ENCODE assay signal across 8 cellular contexts in the genomic region with DNA sequence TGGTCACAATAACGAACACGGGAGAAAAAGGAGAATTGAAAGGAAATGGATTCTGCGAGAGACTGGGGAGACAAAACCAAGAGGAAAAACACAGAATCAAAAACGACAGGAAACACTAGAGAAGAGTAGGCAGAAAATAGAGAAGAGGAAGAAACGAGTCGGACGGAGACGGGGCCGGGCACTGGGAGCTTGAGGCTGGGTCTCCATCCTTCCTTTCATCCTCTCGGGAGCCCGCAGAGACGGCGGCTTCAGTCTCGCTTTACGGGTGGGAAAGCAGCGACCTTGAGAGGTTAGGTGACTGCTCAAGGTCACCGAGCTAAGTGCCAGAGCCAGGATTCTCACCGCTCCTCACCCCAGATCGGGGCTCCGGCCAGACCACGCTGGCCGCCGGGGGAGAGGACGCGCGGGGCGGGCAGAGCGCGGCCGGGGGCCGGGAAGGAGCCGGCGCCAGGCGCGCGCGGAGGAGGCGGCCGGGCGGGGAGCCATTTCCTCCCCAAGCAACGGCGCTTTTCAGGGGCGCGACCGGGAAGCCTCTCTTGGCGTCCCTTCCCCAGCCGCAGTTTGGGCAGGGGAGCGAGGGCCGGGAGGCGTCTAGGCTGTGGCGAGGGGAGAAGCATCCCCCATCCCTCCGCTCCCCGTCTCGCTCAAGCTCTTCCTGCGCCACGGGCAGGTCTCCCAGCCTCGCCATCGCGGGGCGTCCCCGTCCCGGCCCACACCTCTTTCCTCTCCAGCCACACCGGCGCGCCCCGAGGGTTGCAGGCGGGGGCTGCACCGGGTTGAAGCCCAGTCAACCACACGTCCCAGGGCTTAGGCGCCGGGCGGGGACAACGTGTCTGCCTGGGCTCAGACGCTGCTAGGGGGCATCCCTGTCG. TPM values are rescaled to one million over a fixed set of nuclear protein-coding genes. Genes with fewer than 3 reads are reported as not detected.
DNase-seq lines count a peak whose midpoint lies in the region; ATAC-seq, FAIRE-seq and TF ChIP-seq lines count a peak whose summit lies in the region.

No MANE protein-coding gene starts in this region.

- H3K4me2 ChIP-seq in H1 (ENCODE audit: insufficient read depth in 1 of 2, low read depth in 2 of 2, low read length in 2 of 2): peak overlapping the region; percentile 68 to 84
- peak overlapping the region; percentile 96 for H3K4me2 ChIP-seq in mesenchymal stem cell (ENCODE audit: low read length, poor library complexity, severe bottlenecking)

- H2BK20ac ChIP-seq in H1 (ENCODE audit: low read length): 0 out of 2 replicates have a peak overlapping the region, but pooled peaks have one; percentile 69

- H3K27ac ChIP-seq in H1 (ENCODE audit: low read depth, low read length): no peak overlapping the region
- H3K27ac ChIP-seq in mesenchymal stem cell (ENCODE audit: low read length, poor library complexity, severe bottlenecking): no peak overlapping the region

- H2BK12ac ChIP-seq in H1 (ENCODE audit: low read depth, low read length) (peak overlapping the region; percentile 91; the same call in 1 of the 2 replicates), mesenchymal stem cell (ENCODE audit: low read length in 2 of 2) (peak overlapping the region in 1 of 2 experiments; percentile 74)

- H3K79me1 ChIP-seq in H1 (ENCODE audit: low read depth, low read length) (no peaks in the 10 kb centered on the region), mesenchymal stem cell (replicated peaks; ENCODE audit: low read length, poor library complexity, severe bottlenecking) (no peaks in the 10 kb centered on the region)

- peak overlapping the region; percentile 42 for H3K56ac ChIP-seq in H1 (replicated peaks; ENCODE audit: insufficient read length, low read depth, low read length)

- DNase-seq in GM10248 (ENCODE audit: extremely low spot score) (peak; percentile 57), MG63 (peak; percentile 35), H1 (ENCODE audit: low read depth in 1 of 2, low spot score in 2 of 2) (peak in 1 of 2 experiments; percentile 77), mesenchymal stem cell (peak; percentile 37), cortex of kidney (lab: John Stamatoyannopoulos, UW) (no peak)
- DNase-seq in activated CD4-positive, alpha-beta T cell treated with anti-CD3 and anti-CD28 coated beads, Interleukin-2, amount 50 U/mL, for 4 hours: peak; percentile 6 to 7
- DNase-seq in stimulated activated naive CD8-positive, alpha-beta T cell treated with anti-CD3 and anti-CD28 coated beads, Interleukin-15, Interleukin-2, amounts not matched to agents 100 U/mL and 50 U/mL, for 24 hours: peak; percentile 68

- H2BK120ac ChIP-seq in H1 (replicated peaks; ENCODE audit: low read depth, low read length): peak overlapping the region; percentile 18
- peak overlapping the region; percentile 23 for H2BK120ac ChIP-seq in mesenchymal stem cell (ENCODE audit: low read depth, low read length)

- H3K36me3 ChIP-seq in MG63 (no peaks in the 10 kb centered on the region), H1 (ENCODE audit: control insufficient read depth in 2 of 4, insufficient read depth in 4 of 4, low read length in 3 of 4) (no peaks in the 10 kb centered on the region), mesenchymal stem cell (ENCODE audit: control insufficient read depth in 1 of 2, insufficient read depth in 2 of 2, low read depth in 1 of 2, low read length in 2 of 2) (no peaks in the 10 kb centered on the region)

- no peak for TF ChIP-seq RAD21 in H1 (IDR thresholded peaks at IDR 0.05 in 1 of 2, conservative IDR thresholded peaks at IDR 0.05 in 1 of 2; ENCODE audit: low read depth in 2 of 2, low read length in 2 of 2)

- CTCF ChIA-PET in GM10248 (lab: Yijun Ruan, JAX): interaction anchor here (1.3 to 2.7 kb wide), 5 partner anchors 9 to 45 kb away, joined by 3 to 9 read pairs (median 8); no protein-coding TSS in a partner anchor
- CTCF ChIA-PET in H1 (lab: Charles Lee; ENCODE audit: partially characterized antibody): interaction anchor here (0.8 to 5.0 kb wide), 15 partner anchors 9 to 471 kb away, joined by 3 to 25 read pairs (median 5); no protein-coding TSS in a partner anchor

- peak overlapping the region; percentile 43 for H3K4me3 ChIP-seq in MG63
- peak overlapping the region; percentile 54 to 72 (median 58) for H3K4me3 ChIP-seq in H1 (ENCODE audit: extremely low read depth in 1 of 4, insufficient read depth in 2 of 4, low read depth in 3 of 4, low read length in 4 of 4)
- H3K4me3 ChIP-seq in mesenchymal stem cell (ENCODE audit: insufficient read depth in 1 of 2, low read depth in 1 of 2, low read length in 2 of 2): peak overlapping the region; percentile 61 to 84

- H2AK5ac ChIP-seq in H1 (ENCODE audit: low read depth, low read length): no peak overlapping the region
- H2AK5ac ChIP-seq in mesenchymal stem cell (ENCODE audit: low read length, severe bottlenecking): no peak overlapping the region

- no peaks in the 10 kb centered on the region for H3K79me2 ChIP-seq in H1 (ENCODE audit: control insufficient read depth in 1 of 2, insufficient read depth in 2 of 2, low read length in 2 of 2)

- H3K4me1 ChIP-seq in H1 (replicated peaks in 1 of 4; ENCODE audit: control insufficient read depth in 3 of 4, insufficient read depth in 4 of 4, low read length in 3 of 4) (peaks cover 4 to 12% (median 7%) of the 10 kb centered on the region in 4 experiments), mesenchymal stem cell (ENCODE audit: control insufficient read depth, insufficient read depth, low read depth, low read length) (peaks cover 8% of the 10 kb centered on the region)

- no peak; a peak in 1 of 3 replicates for TF ChIP-seq POLR2A in H1 (IDR thresholded peaks at IDR 0.05; ENCODE audit: control extremely low read depth in 1 of 2, low read depth in 2 of 2, low read length in 2 of 2)

- no peak overlapping the region for H3K23ac ChIP-seq in H1 (ENCODE audit: insufficient read length)
- H3K23ac ChIP-seq in mesenchymal stem cell (ENCODE audit: low read length in 2 of 2): no peak overlapping the region

- H3K27me3 ChIP-seq in MG63 (peaks cover 42% of the 10 kb centered on the region), H1 (replicated peaks in 1 of 4; ENCODE audit: control insufficient read depth in 3 of 4, extremely low read depth in 1 of 4, insufficient read depth in 3 of 4, low read length in 3 of 4) (peaks cover 0 to 10% (median 7%) of the 10 kb centered on the region in 4 experiments; a peak in 6 of 7 replicates), mesenchymal stem cell (ENCODE audit: control insufficient read depth in 1 of 2, insufficient read depth in 1 of 2, low read length in 2 of 2) (peaks cover 37 to 65% of the 10 kb centered on the region in 2 experiments)

- peak overlapping the region; percentile 82 for H4K8ac ChIP-seq in H1 (ENCODE audit: extremely low read depth, insufficient read depth, low read length)
- peak overlapping the region; percentile 30 for H4K8ac ChIP-seq in mesenchymal stem cell (ENCODE audit: low read length)

- no peak for FAIRE-seq in H1 (lab: Jason Lieb, UNC)

- H2BK15ac ChIP-seq in H1 (ENCODE audit: low read length): no peak overlapping the region; the same call in 1 of the 2 replicates
- H2BK15ac ChIP-seq in mesenchymal stem cell (ENCODE audit: low read depth, poor library complexity, severe bottlenecking): peak overlapping the region; percentile 89

- peaks cover 13% of the 10 kb centered on the region for H3K23me2 ChIP-seq in H1 (ENCODE audit: low read depth, low read length)

- no peaks in the 10 kb centered on the region for H3K9me3 ChIP-seq in MG63
- no peaks in the 10 kb centered on the region for H3K9me3 ChIP-seq in H1 (ENCODE audit: insufficient read depth in 2 of 2, low read depth in 1 of 2, low read length in 1 of 2)
- no peaks in the 10 kb centered on the region for H3K9me3 ChIP-seq in mesenchymal stem cell (ENCODE audit: control insufficient read depth, low read length)

- H3K4ac ChIP-seq in H1 (replicated peaks; ENCODE audit: insufficient read length, low read depth, low read length) (no peak overlapping the region), mesenchymal stem cell (ENCODE audit: low read depth in 1 of 2, low read length in 2 of 2) (no peak overlapping the region)

- H4K20me1 ChIP-seq in H1 (replicated peaks in 1 of 2; ENCODE audit: control insufficient read depth in 1 of 2, insufficient read depth in 2 of 2, low read length in 2 of 2): no peaks in the 10 kb centered on the region

- H2BK5ac ChIP-seq in H1 (ENCODE audit: low read depth, low read length) (peak overlapping the region; percentile 93; the same call in 1 of the 2 replicates), mesenchymal stem cell (ENCODE audit: low read depth, low read length, poor library complexity, severe bottlenecking) (no peak overlapping the region)

- no peak for TF ChIP-seq EP300 in H1 (IDR thresholded peaks at IDR 0.05; ENCODE audit: borderline replicate concordance in 1 of 2, low read depth in 2 of 2, low read length in 2 of 2)

- H3K9ac ChIP-seq in H1 (replicated peaks in 1 of 4; ENCODE audit: extremely low read depth in 1 of 4, low read depth in 3 of 4, low read length in 3 of 4) (peak overlapping the region; percentile 45 to 70 (median 55); a peak in 6 of 7 replicates), mesenchymal stem cell (ENCODE audit: low read length) (peak overlapping the region; percentile 62)

- 1% methylated on average over 66 of the region's 75 CpGs; no CpG with 5 or more reads in 1 of the 2 experiments for WGBS in H1 (ENCODE audit: extremely low coverage in 1 of 2, insufficient coverage in 1 of 2, insufficient read length in 1 of 2, insufficient replicate concordance in 2 of 2, low coverage in 1 of 2, low lambda C conversion rate in 2 of 2, missing lambda C conversion rate in 1 of 2), 2 experiments
- WGBS in mesenchymal stem cell: 1% methylated on average over 58 of the region's 75 CpGs

- H3K14ac ChIP-seq in H1 (ENCODE audit: insufficient read length) (no peak overlapping the region), mesenchymal stem cell (ENCODE audit: low read length in 2 of 2) (peak overlapping the region in 1 of 2 experiments; percentile 4)

- POLR2A ChIA-PET in GM10248 (lab: Yijun Ruan, JAX): no interaction called here
- POLR2A ChIA-PET in H1 (lab: Charles Lee; ENCODE audit: partially characterized antibody): interaction anchor here (0.7 to 2.0 kb wide), 5 partner anchors 9 to 669 kb away, joined by 3 to 9 read pairs (median 4); a partner anchor contains a TSS

- peak; percentile 47 for ATAC-seq in GM21786 (IDR thresholded peaks at IDR 0.05; ENCODE audit: unreplicated experiment)
- ATAC-seq in stimulated activated naive CD8-positive, alpha-beta T cell treated with anti-CD3 and anti-CD28 coated beads, Interleukin-15, Interleukin-2, amounts not matched to agents 100 U/mL and 50 U/mL, for 24 hours: peak; percentile 90

- H3K18ac ChIP-seq in H1 (ENCODE audit: extremely low read depth, low read length) (peak overlapping the region; percentile 96), mesenchymal stem cell (ENCODE audit: low read depth in 1 of 2, low read length in 2 of 2) (peak overlapping the region; percentile 9 to 16)

- H4K91ac ChIP-seq in H1 (replicated peaks; ENCODE audit: insufficient read length, low read length) (peak overlapping the region; percentile 94), mesenchymal stem cell (ENCODE audit: low read length) (peak overlapping the region; percentile 56)

- H2AFZ ChIP-seq in H1 (ENCODE audit: low read length): peak overlapping the region; percentile 96
- H2AFZ ChIP-seq in mesenchymal stem cell (ENCODE audit: low read depth, low read length): peak overlapping the region; percentile 51

- peak overlapping the region; percentile 38 for H4K5ac ChIP-seq in H1 (ENCODE audit: insufficient read length, low read depth, low read length)

- TF ChIP-seq CTCF in GM10248 (IDR thresholded peaks at IDR 0.05; ENCODE audit: control extremely low read depth, extremely low read depth, low read depth, missing control alignments) (no peak), H1 (IDR thresholded peaks at IDR 0.05; ENCODE audit: control extremely low read depth in 1 of 3, insufficient read depth in 1 of 3, low read depth in 1 of 3, low read length in 3 of 3) (peak in 1 of 3 experiments; percentile 7; a peak in 1 of 4 replicates)

RNA-seq across cellular contexts. Expression of a gene that starts 24.0 kb away (rescaled TPM):
- total RNA-seq in MG63 (2014; rRNA removed; shearing (Covaris generic); ENCODE audit: low replicate concordance): 25.6 and 34.0 TPM in 2 replicates
- 34.0 and 34.8 TPM in 2 replicates for total RNA-seq in H1 (2021; fragmentation: NEBNext Ultra II Directional; extraction: Animal tissue kit (Norgen Biotek cat#: 25700))
- 14.8 and 27.3 TPM in 2 replicates for polyA plus RNA-seq in H1 (2011; rRNA removed)
- 28.1 TPM for polyA plus RNA-seq in H1 (2011; cell fraction: cytosol; rRNA removed)
- 30.1 TPM for polyA plus RNA-seq in H1 (2011; cell fraction: nucleus; rRNA removed)
- 17.4 to 24.3 TPM (median 20.4 TPM) in 4 replicates for polyA plus RNA-seq in H1 (2012, experiment 1 of 2)
- polyA plus RNA-seq in H1 (2012, experiment 2 of 2): 2.1 TPM
- 33.0 TPM for polyA plus RNA-seq in H1 (2013, experiment 1 of 2)
- 29.6 TPM for polyA plus RNA-seq in H1 (2013, experiment 2 of 2)
- polyA minus RNA-seq in H1 (2011; rRNA and poly(A)+ RNA removed): 32.2 and 50.6 TPM in 2 replicates
- 18.6 TPM for polyA minus RNA-seq in H1 (2011; cell fraction: cytosol; rRNA and poly(A)+ RNA removed)
- 63.8 TPM for polyA minus RNA-seq in H1 (2011; cell fraction: nucleus; rRNA and poly(A)+ RNA removed)
- polyA plus RNA-seq in mesenchymal stem cell (2013, experiment 1 of 2): 24.9 TPM
- 25.5 TPM for polyA plus RNA-seq in mesenchymal stem cell (2013, experiment 2 of 2)
